1 cellular context compared by ENCODE assay signal in genomic region chr13:94596575-94596971, GRCh38.
TF ChIP-seq lines count a peak whose summit lies in the region.

No MANE protein-coding gene starts in this region.

TF ChIP-seq in endothelial cell of umbilical vein, 7 proteins besides CTCF, POLR2A, EP300 and RAD21 (continued from another document):
- TF ChIP-seq EZH2 (IDR thresholded peaks at IDR 0.05; ENCODE audit: borderline replicate concordance, low read depth, low read length, severe bottlenecking) = no peak
